8 cellular contexts compared by ENCODE assay signal in the genomic region with DNA sequence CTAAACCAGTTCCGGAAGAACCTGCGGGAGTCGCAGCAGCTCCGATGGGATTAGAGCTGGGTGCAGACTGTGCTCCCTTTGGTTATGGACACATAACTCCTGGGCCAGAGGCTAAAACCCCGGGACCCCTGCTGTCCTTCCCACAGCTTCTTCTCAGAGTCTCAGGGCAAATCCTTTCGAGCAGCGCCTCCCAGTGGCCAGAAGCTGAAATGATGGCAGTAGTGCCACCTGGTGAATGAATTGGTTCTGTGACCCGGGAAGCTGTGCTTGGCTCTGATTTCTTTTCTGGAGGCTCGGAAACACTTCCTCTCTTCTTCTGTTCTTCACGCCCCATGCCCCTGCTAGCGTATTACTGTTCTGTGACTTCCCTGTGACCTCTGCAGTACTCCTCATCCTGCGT. TPM values are rescaled to one million over a fixed set of nuclear protein-coding genes. Genes with fewer than 3 reads are reported as not detected.
DNase-seq lines count a peak whose midpoint lies in the region; FAIRE-seq and TF ChIP-seq lines count a peak whose summit lies in the region.
"Not testable (repeated sequence)": the region's sequence is repeated elsewhere in the genome, so short reads cannot be mapped to it uniquely, and the experiment has no call there.

No MANE protein-coding gene starts in this region.

- H3K4me1 ChIP-seq in A673 (ENCODE audit: insufficient read depth, low read length, poor library complexity, severe bottlenecking); esophagus squamous epithelium: not testable (repeated sequence)

- CTCF ChIA-PET in A673 (lab: Charles Lee), result interaction anchor here (0.5 to 1.8 kb wide), 5 partner anchors 11 to 67 kb away, joined by 3 to 16 read pairs (median 3); partner anchors contain the start of gene ZNF195

- not testable (repeated sequence) for FAIRE-seq in GM19239 (lab: Jason Lieb, UNC)

- TF ChIP-seq CTCF in A673 (conservative IDR thresholded peaks at IDR 0.05; ENCODE audit: low read depth, low read length), result peak; percentile 67
- peak; percentile 53 to 83 (median 72) for TF ChIP-seq CTCF in esophagus squamous epithelium (IDR thresholded peaks at IDR 0.05)

- not testable (repeated sequence) for TF ChIP-seq POLR2A in esophagus squamous epithelium (IDR thresholded peaks at IDR 0.05)

- not testable (repeated sequence) for H3K4me3 ChIP-seq in A673 (ENCODE audit: low read depth, low read length, poor library complexity, severe bottlenecking); esophagus squamous epithelium

- 7 to 20% methylated on average over 6 of the region's 12 CpGs for WGBS in esophagus squamous epithelium, 2 donors

- POLR2A ChIA-PET in A673 (lab: Charles Lee; ENCODE audit: low non-redundant PET), result not testable (repeated sequence)

- BruUV-seq in A673 (replicated peaks; lab: Mats Ljungman, UMichigan), result not testable (repeated sequence)

- H3K9me3 ChIP-seq in A673 (ENCODE audit: low read depth, low read length, poor library complexity, severe bottlenecking); esophagus squamous epithelium: not testable (repeated sequence)

- intact Hi-C loops in A673 (cut with micrococcal nuclease; ENCODE audit: unreplicated experiment); esophagus squamous epithelium (cut with DNase I): not testable (repeated sequence)

- H3K27ac ChIP-seq in A673 (ENCODE audit: low read depth, low read length, poor library complexity, severe bottlenecking); esophagus squamous epithelium: not testable (repeated sequence)

- H3K27me3 ChIP-seq in A673 (replicated peaks; ENCODE audit: insufficient read depth, low read depth, low read length, poor library complexity); esophagus squamous epithelium: not testable (repeated sequence)

- H3K36me3 ChIP-seq in A673 (ENCODE audit: insufficient read depth, low read length, poor library complexity, severe bottlenecking); esophagus squamous epithelium: not testable (repeated sequence)

- peak; percentile 77 for DNase-seq in A673 (ENCODE audit: low spot score)
- DNase-seq in GM19239 (ENCODE audit: insufficient read length, low spot score), result peak; percentile 68
- DNase-seq in NCI-H2081 (lab: John Stamatoyannopoulos, UW), result peak; percentile 63 to 69
- DNase-seq in T-helper 1 cell, result peak; percentile 50 to 73 (median 61)
- DNase-seq in activated gamma-delta T cell treated with Interleukin-2 at 50 U/mL for 16 hours, result peak; percentile 75
- DNase-seq in esophagus squamous epithelium (lab: John Stamatoyannopoulos, UW), result not testable (repeated sequence)
- DNase-seq in medulla oblongata (ENCODE audit: extremely low spot score), result peak; percentile 74
- DNase-seq in stimulated activated CD4-positive, alpha-beta T cell treated with anti-CD3 and anti-CD28 coated beads, Interleukin-2, amount 100 ng/mL, for 24 hours, result peak; percentile 82 to 83

RNA-seq across cellular contexts. Expression of gene ZNF195, which starts 29.8 kb away (rescaled TPM):
- total RNA-seq in A673 (2021) (44.3 and 49.2 TPM in 2 replicates), esophagus squamous epithelium (10 to 100 TPM in 3 of 4 donors, 1 to 10 TPM in 1; 8.7 to 20.8 (median 16.8) TPM)
